Comparison of ENCODE assay signal across 17 cellular contexts in genomic region chr1:220906561-220907334, GRCh38. TPM values are rescaled to one million over a fixed set of nuclear protein-coding genes. Genes with fewer than 3 reads are reported as not detected.
DNase-seq lines count a peak whose midpoint lies in the region; ATAC-seq, FAIRE-seq and TF ChIP-seq lines count a peak whose summit lies in the region.
"Had no signal": no experiment of that assay in that cellular context is flagged by ENCODE, and none has a peak within 500 bp of the region (broad histone marks: within the 10 kb centered on the region; RNA-seq: fewer than 3 reads in every experiment).

No MANE protein-coding gene starts in this region.

- H3K4me1 ChIP-seq in PC-9 (replicated peaks; ENCODE audit: insufficient read depth) = peaks cover 22% of the 10 kb centered on the region
- H3K4me1 ChIP-seq: ascending aorta, prostate gland had no signal

- H3K4me3 ChIP-seq in PC-9 (no peak overlapping the region), fibroblast of the aortic adventitia (ENCODE audit: low read depth, low read length) (no peak overlapping the region)
- H3K4me3 ChIP-seq: ascending aorta, GM12878, prostate gland, tibial artery had no signal

- H2AFZ ChIP-seq in PC-9 = no peak overlapping the region

- H3K27me3 ChIP-seq in PC-9 (ENCODE audit: insufficient read depth, low read depth) = no peaks in the 10 kb centered on the region
- H3K27me3 ChIP-seq: ascending aorta, tibial artery had no signal

- TF ChIP-seq POLR2A in H54 (IDR thresholded peaks at IDR 0.05; ENCODE audit: low read depth, low read length) = no peak

- peak overlapping the region; percentile 23; the same call in 1 of the 2 replicates for H3K4me2 ChIP-seq in PC-9

- H3K9me2 ChIP-seq in PC-9 (ENCODE audit: insufficient read depth) = no peaks in the 10 kb centered on the region

- H3K36me3 ChIP-seq in PC-9 (ENCODE audit: low read depth) = no peaks in the 10 kb centered on the region
- H3K36me3 ChIP-seq: ascending aorta, prostate gland, tibial artery had no signal

- H3F3A ChIP-seq in PC-9 (ENCODE audit: insufficient read depth, low read depth) = peaks cover 11% of the 10 kb centered on the region; the same call in 1 of the 2 replicates

- H3K9me3 ChIP-seq in PC-9 (ENCODE audit: insufficient read depth, low read depth) = no peaks in the 10 kb centered on the region; the same call in 1 of the 2 replicates
- H3K9me3 ChIP-seq: ascending aorta, prostate gland, tibial artery had no signal

- TF ChIP-seq CTCF in PC-9 (conservative IDR thresholded peaks at IDR 0.05) = no peak
- TF ChIP-seq CTCF in fibroblast of the aortic adventitia (IDR thresholded peaks at IDR 0.05; ENCODE audit: insufficient read depth, low read length) = no peak

- no peak overlapping the region for H3K27ac ChIP-seq in PC-9
- H3K27ac ChIP-seq: ascending aorta, prostate gland, tibial artery had no signal

- DNase-seq in AML-193 (lab: John Stamatoyannopoulos, UW) (peak; percentile 44 to 60), H54 (ENCODE audit: insufficient read length, low spot score) (peak; percentile 34), PC-9 (peak; percentile 57 to 72), fibroblast of the aortic adventitia (ENCODE audit: low read depth) (peak; percentile 50), frontal cortex (ENCODE audit: low spot score in 2 of 2) (no peak)
- DNase-seq in activated CD4-positive, alpha-beta T cell treated with anti-CD3 and anti-CD28 coated beads, Interleukin-2, amount 50 U/mL, for 48 hours = no peak
- DNase-seq: activated gamma-delta T cell treated with Interleukin-2 at 50 U/mL for 16 hours, Kasumi-1, natural killer cell, NCI-H774, T-helper 17 cell, tibial artery had no signal

- no peak for FAIRE-seq in H54 (lab: Jason Lieb, UNC)
- no peak for FAIRE-seq in frontal cortex (lab: Jason Lieb, UNC)
- FAIRE-seq: GM12878 had no signal

- H4K20me1 ChIP-seq in PC-9 (ENCODE audit: insufficient read depth) = no peaks in the 10 kb centered on the region

- intact Hi-C loops in PC-9 (cut with micrococcal nuclease; ENCODE audit: unreplicated experiment) = loop anchor here (10.0 kb wide), 1 partner anchor 298 kb away; no protein-coding TSS in a partner anchor

- ATAC-seq in GM19463 (IDR thresholded peaks at IDR 0.05; ENCODE audit: unreplicated experiment) (no peak), HG02798 (IDR thresholded peaks at IDR 0.05; ENCODE audit: poor library complexity, unreplicated experiment) (no peak)
- ATAC-seq: GM12878, natural killer cell, T-helper 17 cell had no signal

- POLR2A ChIA-PET in PC-9 (lab: Charles Lee; ENCODE audit: unreplicated experiment) = no interaction called here

- BruUV-seq in PC-9 (replicated peaks; lab: Mats Ljungman, UMichigan) = no TSS peak

- CTCF ChIA-PET in PC-9 (lab: Charles Lee) = no interaction called here

- no peaks in the 10 kb centered on the region for H3K79me2 ChIP-seq in PC-9 (ENCODE audit: low read depth)

RNA-seq across cellular contexts. Expression of gene HLX, which starts 27.5 kb away (rescaled TPM):
- total RNA-seq in PC-9 (2021) (1.1 and 1.8 TPM in 2 replicates), fibroblast of the aortic adventitia (ENCODE audit: low replicate concordance) (4.1 and 25.4 TPM in 2 replicates), frontal cortex (0.82 TPM)

Comparison
In these comparisons a context has a peak if more than half of its experiments do, and no peak if none do; other contexts are left out.
1. DNase-seq: peak in AML-193 (2 of 2), H54 (single experiment), PC-9 (2 of 2) and fibroblast of the aortic adventitia (single experiment); none in frontal cortex (0 of 2) and activated CD4-positive, alpha-beta T cell treated with anti-CD3 and anti-CD28 coated beads, Interleukin-2, amount 50 U/mL, for 48 hours (0 of 2).